Comparison of ENCODE assay signal across 12 cellular contexts in genomic region chr2:120398051-120398960, GRCh38. TPM values are rescaled to one million over a fixed set of nuclear protein-coding genes. Genes with fewer than 3 reads are reported as not detected.
DNase-seq lines count a peak whose midpoint lies in the region; ATAC-seq and TF ChIP-seq lines count a peak whose summit lies in the region.
"Had no signal": no experiment of that assay in that cellular context is flagged by ENCODE, and none has a peak within 500 bp of the region (broad histone marks: within the 10 kb centered on the region; RNA-seq: fewer than 3 reads in every experiment).

No MANE protein-coding gene starts in this region.

- CTCF ChIA-PET in activated B cell treated with CpG ODN at 0.5 μM for 24 hours (lab: Charles Lee) = no interaction called here

- H3K27ac Mint-ChIP-seq in activated T-cell treated with anti-CD3 and anti-CD28 coated beads, Interleukin-2, amount 50 U/mL, for 24 hours = no peak overlapping the region
- H3K27ac Mint-ChIP-seq in activated B cell treated with CpG ODN at 0.5 μM for 24 hours = no peak overlapping the region
- H3K27ac Mint-ChIP-seq: activated CD4-positive, alpha-beta T cell treated with anti-CD3 and anti-CD28 coated beads, Interleukin-2, amount 10 ng/mL, durations not matched to agents 24 days and 14 days; activated naive CD8-positive, alpha-beta T cell treated with anti-CD3 and anti-CD28 coated beads, Interleukin-2, amount 10 ng/mL, durations not matched to agents 7 days and 5 days had no signal

- no peaks in the 10 kb centered on the region for H3K4me1 Mint-ChIP-seq in activated T-cell treated with anti-CD3 and anti-CD28 coated beads, Interleukin-2, amount 50 U/mL, for 24 hours (ENCODE audit: low read depth)
- no peaks in the 10 kb centered on the region for H3K4me1 Mint-ChIP-seq in activated T-cell treated with anti-CD3 and anti-CD28 coated beads, Interleukin-2, amount 50 U/mL, for 4 hours (ENCODE audit: low read depth)
- H3K4me1 Mint-ChIP-seq in activated B cell treated with CpG ODN at 0.5 μM for 24 hours = no peaks in the 10 kb centered on the region
- H3K4me1 Mint-ChIP-seq: activated CD4-positive, alpha-beta T cell treated with anti-CD3 and anti-CD28 coated beads, Interleukin-2, amount 10 ng/mL, durations not matched to agents 24 days and 14 days; activated naive CD8-positive, alpha-beta T cell treated with anti-CD3 and anti-CD28 coated beads, Interleukin-2, amount 10 ng/mL, durations not matched to agents 7 days and 5 days had no signal

- H3K27me3 ChIP-seq in tibial artery (peaks cover 0 to 39% of the 10 kb centered on the region in 2 donors), SJCRH30 (peaks cover 10% of the 10 kb centered on the region; the same call in 1 of the 2 replicates)

- intact Hi-C loops in activated B cell treated with CpG ODN at 0.5 μM for 24 hours (cut with micrococcal nuclease) (no loop called here), tibial artery (cut with DNase I; ENCODE audit: low total_unique reads) (no loop called here)

- H3K36me3 Mint-ChIP-seq in activated T-cell treated with anti-CD3 and anti-CD28 coated beads, Interleukin-2, amount 50 U/mL, for 24 hours (ENCODE audit: low read depth) = no peaks in the 10 kb centered on the region
- no peaks in the 10 kb centered on the region for H3K36me3 Mint-ChIP-seq in activated T-cell treated with anti-CD3 and anti-CD28 coated beads, Interleukin-2, amount 50 U/mL, for 4 hours (ENCODE audit: insufficient read depth)
- H3K36me3 Mint-ChIP-seq in activated B cell treated with CpG ODN at 0.5 μM for 24 hours (ENCODE audit: low read depth) = no peaks in the 10 kb centered on the region
- H3K36me3 Mint-ChIP-seq: activated naive CD8-positive, alpha-beta T cell treated with anti-CD3 and anti-CD28 coated beads, Interleukin-2, amount 10 ng/mL, durations not matched to agents 7 days and 5 days had no signal

- H3K4me3 ChIP-seq in tibial artery (no peak overlapping the region), SJCRH30 (no peak overlapping the region)

- no peak overlapping the region for H3K4me3 Mint-ChIP-seq in activated T-cell treated with anti-CD3 and anti-CD28 coated beads, Interleukin-2, amount 50 U/mL, for 24 hours
- no peak overlapping the region for H3K4me3 Mint-ChIP-seq in activated T-cell treated with anti-CD3 and anti-CD28 coated beads, Interleukin-2, amount 50 U/mL, for 4 hours
- no peak overlapping the region for H3K4me3 Mint-ChIP-seq in activated B cell treated with CpG ODN at 0.5 μM for 24 hours
- H3K4me3 Mint-ChIP-seq: activated CD4-positive, alpha-beta T cell treated with anti-CD3 and anti-CD28 coated beads, Interleukin-2, amount 10 ng/mL, durations not matched to agents 24 days and 14 days; activated naive CD8-positive, alpha-beta T cell treated with anti-CD3 and anti-CD28 coated beads, Interleukin-2, amount 10 ng/mL, durations not matched to agents 7 days and 5 days had no signal

- POLR2A ChIA-PET in activated B cell treated with CpG ODN at 0.5 μM for 24 hours (lab: Charles Lee) = no interaction called here

- H3K9me3 ChIP-seq in tibial artery (no peaks in the 10 kb centered on the region), SJCRH30 (replicated peaks) (no peaks in the 10 kb centered on the region)

- no peaks in the 10 kb centered on the region for H3K9me3 Mint-ChIP-seq in activated T-cell treated with anti-CD3 and anti-CD28 coated beads, Interleukin-2, amount 50 U/mL, for 24 hours
- H3K9me3 Mint-ChIP-seq in activated T-cell treated with anti-CD3 and anti-CD28 coated beads, Interleukin-2, amount 50 U/mL, for 4 hours = no peaks in the 10 kb centered on the region
- peaks cover 3% of the 10 kb centered on the region for H3K9me3 Mint-ChIP-seq in activated B cell treated with CpG ODN at 0.5 μM for 24 hours
- H3K9me3 Mint-ChIP-seq: activated CD4-positive, alpha-beta T cell treated with anti-CD3 and anti-CD28 coated beads, Interleukin-2, amount 10 ng/mL, durations not matched to agents 24 days and 14 days; activated naive CD8-positive, alpha-beta T cell treated with anti-CD3 and anti-CD28 coated beads, Interleukin-2, amount 10 ng/mL, durations not matched to agents 7 days and 5 days had no signal

- no peak for TF ChIP-seq CTCF in activated B cell treated with CpG ODN at 0.5 μM for 24 hours (IDR thresholded peaks at IDR 0.05)
- TF ChIP-seq CTCF in tibial artery (IDR thresholded peaks at IDR 0.05) = no peak

- ATAC-seq in activated T-cell treated with anti-CD3 and anti-CD28 coated beads, Interleukin-2, amount 50 U/mL, for 4 hours = no peak
- no peak for ATAC-seq in activated B cell treated with CpG ODN at 0.5 μM for 24 hours (ENCODE audit: low read depth)

- H3K27ac ChIP-seq in tibial artery (no peak overlapping the region), SJCRH30 (no peak overlapping the region)

- H3K4me1 ChIP-seq in tibial artery = peaks cover 0 to 7% (median 0%) of the 10 kb centered on the region in 4 donors
- no peaks in the 10 kb centered on the region for H3K4me1 ChIP-seq in SJCRH30

- DNase-seq in activated T-cell treated with anti-CD3 and anti-CD28 coated beads, Interleukin-2, amount 50 U/mL, for 24 hours = peak; percentile 2
- DNase-seq in activated T-cell treated with anti-CD3 and anti-CD28 coated beads, Interleukin-2, amount 50 U/mL, for 4 hours = no peak
- DNase-seq in activated B cell treated with CpG ODN at 0.5 μM for 24 hours (peak; percentile 5), islet precursor cell (peak; percentile 40), tibial artery (peak; percentile 15 to 39), NCI-H524 treated with DMSO at 0.1 percent for 48 hours (lab: John Stamatoyannopoulos, UW) (no peak), T-helper 1 cell (no peak), SJCRH30 (no peak)
- DNase-seq: activated CD4-positive, alpha-beta T cell treated with anti-CD3 and anti-CD28 coated beads, Interleukin-2, amount 10 ng/mL, durations not matched to agents 24 days and 14 days; activated naive CD8-positive, alpha-beta T cell treated with anti-CD3 and anti-CD28 coated beads, Interleukin-2, amount 10 ng/mL, durations not matched to agents 7 days and 5 days; effector memory CD4-positive, alpha-beta T cell; hippocampal formation had no signal

- peaks cover 8% of the 10 kb centered on the region for H3K27me3 Mint-ChIP-seq in activated T-cell treated with anti-CD3 and anti-CD28 coated beads, Interleukin-2, amount 50 U/mL, for 24 hours
- peaks cover 14% of the 10 kb centered on the region for H3K27me3 Mint-ChIP-seq in activated T-cell treated with anti-CD3 and anti-CD28 coated beads, Interleukin-2, amount 50 U/mL, for 4 hours (ENCODE audit: low read depth)
- peaks cover 6% of the 10 kb centered on the region for H3K27me3 Mint-ChIP-seq in activated B cell treated with CpG ODN at 0.5 μM for 24 hours
- H3K27me3 Mint-ChIP-seq: activated CD4-positive, alpha-beta T cell treated with anti-CD3 and anti-CD28 coated beads, Interleukin-2, amount 10 ng/mL, durations not matched to agents 24 days and 14 days had no signal

- H3K36me3 ChIP-seq in tibial artery (no peaks in the 10 kb centered on the region), SJCRH30 (no peaks in the 10 kb centered on the region)

RNA-seq across cellular contexts. Expression of gene INHBB, which starts 52.4 kb away (rescaled TPM):
- under 1 TPM in 2 of 3 donors, not detected in 1; 0.11 to 0.16 TPM for total RNA-seq in activated T-cell treated with anti-CD3 and anti-CD28 coated beads, Interleukin-2, amount 50 U/mL, for 4 hours
- not detected in 2 replicates for total RNA-seq in activated B cell treated with CpG ODN at 0.5 μM for 24 hours
- total RNA-seq in SJCRH30 (2014; rRNA removed; shearing (Covaris generic)) = not detected in 2 replicates
- total RNA-seq: activated CD4-positive, alpha-beta T cell treated with anti-CD3 and anti-CD28 coated beads, Interleukin-2, amount 10 ng/mL, durations not matched to agents 24 days and 14 days; activated naive CD8-positive, alpha-beta T cell treated with anti-CD3 and anti-CD28 coated beads, Interleukin-2, amount 10 ng/mL, durations not matched to agents 7 days and 5 days had no signal

Comparison
In these comparisons a context has a peak if more than half of its experiments do, and no peak if none do; other contexts are left out.
1. DNase-seq: peak in activated T-cell treated with anti-CD3 and anti-CD28 coated beads, Interleukin-2, amount 50 U/mL, for 24 hours (single experiment), activated B cell treated with CpG ODN at 0.5 μM for 24 hours (single experiment), islet precursor cell (single experiment) and tibial artery (2 of 2); none in activated T-cell treated with anti-CD3 and anti-CD28 coated beads, Interleukin-2, amount 50 U/mL, for 4 hours (single experiment), NCI-H524 treated with DMSO at 0.1 percent for 48 hours (single experiment), T-helper 1 cell (0 of 5) and SJCRH30 (0 of 2).